Comparison of ENCODE assay signal across 6 cellular contexts in genomic region chr2:108912629-108912902, GRCh38.
"Had no signal": no experiment of that assay in that cellular context is flagged by ENCODE, and none has a peak within 500 bp of the region (broad histone marks: within the 10 kb centered on the region; RNA-seq: fewer than 3 reads in every experiment).

No MANE protein-coding gene starts in this region.

- H3K4me3 ChIP-seq: GM23248, HAP-1 had no signal

- H3K4me3 Mint-ChIP-seq: HFFc6 had no signal

- H3K27ac ChIP-seq: GM23248 had no signal

- H3K9me3 Mint-ChIP-seq: HFFc6 had no signal

- ATAC-seq: HCT116 had no signal

- DNase-seq: GM23248, GOT3, HFFc6, IMR-90 had no signal

- H3K27ac Mint-ChIP-seq: HFFc6 had no signal
